Comparison of ENCODE assay signal across 18 cellular contexts in genomic region chr5:35855221-35855620, GRCh38. TPM values are rescaled to one million over a fixed set of nuclear protein-coding genes. Genes with fewer than 3 reads are reported as not detected.
DNase-seq lines count a peak whose midpoint lies in the region; ATAC-seq, FAIRE-seq and TF ChIP-seq lines count a peak whose summit lies in the region.
"Had no signal": no experiment of that assay in that cellular context is flagged by ENCODE, and none has a peak within 500 bp of the region (broad histone marks: within the 10 kb centered on the region; RNA-seq: fewer than 3 reads in every experiment).

No MANE protein-coding gene starts in this region.

- intact Hi-C loops in transverse colon (cut with DNase I; ENCODE audit: low total_unique reads): no loop called here
- intact Hi-C loops in HepG2 (cut with micrococcal nuclease; ENCODE audit: unreplicated experiment): no loop called here

- TF ChIP-seq EP300 in transverse colon (IDR thresholded peaks at IDR 0.05; ENCODE audit: low read depth) (no peak), HepG2 (IDR thresholded peaks at IDR 0.05; ENCODE audit: low read depth in 2 of 2, low read length in 2 of 2) (no peak), HepG2 (CRISPR knock-in tag; IDR thresholded peaks at IDR 0.05; ENCODE audit: borderline replicate concordance) (no peak)

- no peak for TF ChIP-seq POLR2A in transverse colon (IDR thresholded peaks at IDR 0.05)
- TF ChIP-seq POLR2A in HepG2 (IDR thresholded peaks at IDR 0.05; ENCODE audit: insufficient read depth in 1 of 2, low read depth in 2 of 2, low read length in 2 of 2): no peak

- no peak for FAIRE-seq in HepG2 (lab: Jason Lieb, UNC)
- FAIRE-seq: endometrium had no signal

- 64 to 65% methylated on average over 1 of the region's 1 CpG for WGBS in transverse colon (ENCODE audit: low coverage in 1 of 2), 2 donors
- WGBS in HepG2 (ENCODE audit: low lambda C conversion rate): 0% methylated on average over 1 of the region's 1 CpG

- no peaks in the 10 kb centered on the region for H3K9me3 Mint-ChIP-seq in activated T-cell treated with anti-CD3 and anti-CD28 coated beads, Interleukin-2, amount 50 U/mL, for 72 hours
- H3K9me3 Mint-ChIP-seq in T-cell: no peaks in the 10 kb centered on the region
- H3K9me3 Mint-ChIP-seq: activated B cell treated with CpG ODN at 0.5 μM for 24 hours had no signal

- no TSS peak for BruUV-seq in HepG2 (replicated peaks; lab: Mats Ljungman, UMichigan)

- POLR2A ChIA-PET in T-cell (lab: Charles Lee) (interaction anchor here (0.5 to 14.5 kb wide), 17 partner anchors 8 to 160 kb away, joined by 3 to 178 read pairs (median 10); no protein-coding TSS in a partner anchor), HepG2 (lab: Yijun Ruan, JAX) (no interaction called here)

- no peak overlapping the region for H3K4me3 ChIP-seq in transverse colon
- H3K4me3 ChIP-seq in HepG2 (replicated peaks in 1 of 3; ENCODE audit: insufficient read depth in 1 of 3, low read depth in 2 of 3, low read length in 3 of 3): no peak overlapping the region
- H3K4me3 ChIP-seq: cardiac muscle cell had no signal

- H3K4me1 ChIP-seq in transverse colon (peaks cover 0 to 10% (median 1%) of the 10 kb centered on the region in 4 donors), HepG2 (ENCODE audit: insufficient read depth, low read length) (no peaks in the 10 kb centered on the region)

- no peaks in the 10 kb centered on the region for H4K20me1 ChIP-seq in HepG2 (ENCODE audit: insufficient read depth, low read length)

- no peak for TF ChIP-seq RAD21 in HepG2 (CRISPR knock-in tag; IDR thresholded peaks at IDR 0.05)

- H3K27ac Mint-ChIP-seq in activated T-cell treated with anti-CD3 and anti-CD28 coated beads, Interleukin-2, amount 50 U/mL, for 72 hours: peak overlapping the region; percentile 89
- H3K27ac Mint-ChIP-seq in T-cell: peak overlapping the region; percentile 99 to 100

- no peak for ATAC-seq in activated T-cell treated with anti-CD3 and anti-CD28 coated beads, Interleukin-2, amount 50 U/mL, for 72 hours (replicated peaks in 1 of 2)
- no peak for ATAC-seq in T-cell (replicated peaks in 1 of 4)
- no peak for ATAC-seq in HG03097 (IDR thresholded peaks at IDR 0.05; ENCODE audit: low FRiP score, unreplicated experiment)
- ATAC-seq in HepG2: no peak

- no peaks in the 10 kb centered on the region for H3K79me2 ChIP-seq in HepG2 (ENCODE audit: insufficient read depth, low read length)

- no peaks in the 10 kb centered on the region for H3K36me3 ChIP-seq in transverse colon
- no peaks in the 10 kb centered on the region for H3K36me3 ChIP-seq in HepG2 (replicated peaks in 1 of 2; ENCODE audit: control insufficient read depth in 1 of 2, insufficient read depth in 2 of 2, low read length in 2 of 2)
- H3K36me3 ChIP-seq: cardiac muscle cell had no signal

- no peaks in the 10 kb centered on the region for H3K27me3 Mint-ChIP-seq in activated T-cell treated with anti-CD3 and anti-CD28 coated beads, Interleukin-2, amount 50 U/mL, for 72 hours (ENCODE audit: low read depth)
- H3K27me3 Mint-ChIP-seq in T-cell: no peaks in the 10 kb centered on the region

- peaks cover 95% of the 10 kb centered on the region for H3K4me1 Mint-ChIP-seq in activated T-cell treated with anti-CD3 and anti-CD28 coated beads, Interleukin-2, amount 50 U/mL, for 72 hours (ENCODE audit: low read depth)
- H3K4me1 Mint-ChIP-seq in T-cell: peaks cover 60 to 76% (median 70%) of the 10 kb centered on the region in 3 donors

- H2AFZ ChIP-seq in HepG2 (ENCODE audit: low read length): no peak overlapping the region

- H3K9me3 ChIP-seq in transverse colon (no peaks in the 10 kb centered on the region), HepG2 (ENCODE audit: low read length) (no peaks in the 10 kb centered on the region)

- TF ChIP-seq CTCF in transverse colon (IDR thresholded peaks at IDR 0.05) (no peak), HepG2 (CRISPR knock-in tag; IDR thresholded peaks at IDR 0.05) (no peak)

- DNase-seq in activated T-cell treated with anti-CD3 and anti-CD28 coated beads, Interleukin-2, amount 50 U/mL, for 72 hours: no peak
- DNase-seq in activated T-cell treated with anti-CD3 and anti-CD28 coated beads, Interleukin-2, amount 50 U/mL, for 48 hours: no peak
- peak in 1 of 34 experiments; percentile 39 for DNase-seq in T-cell
- DNase-seq in glomerular visceral epithelial cell (ENCODE audit: extremely low spot score): peak; percentile 67
- DNase-seq in transverse colon: no peak
- no peak for DNase-seq in HepG2 (ENCODE audit: low spot score)
- no peak for DNase-seq in pons (ENCODE audit: low spot score)
- DNase-seq: activated B cell treated with CpG ODN at 0.5 μM for 24 hours; DMS 273 treated with DMSO at 0.1 percent for 48 hours; foreskin fibroblast; H7; mammary epithelial cell; NCI-H1092; NCI-H345; stimulated activated CD4-positive, alpha-beta T cell treated with anti-CD3 and anti-CD28 coated beads, Interleukin-4, amount 100 ng/mL, for 24 hours had no signal

- H3K27ac ChIP-seq in transverse colon: peak overlapping the region; percentile 16 to 64 (median 38)
- H3K27ac ChIP-seq in HepG2 (ENCODE audit: extremely low read length, insufficient read depth, low read length): no peak overlapping the region
- H3K27ac ChIP-seq: cardiac muscle cell had no signal

- in situ Hi-C loops in transverse colon (cut with MboI; ENCODE audit: low pct_ligation_motif_present in 1 of 4, low pct_unique_long_range_greater_than_20kb in 1 of 4, low sequenced_read_pairs in 3 of 4): no loop called here
- in situ Hi-C loops in HepG2 (cut with HindIII; ENCODE audit: extremely low pct_ligation_motif_present, low pct_unique_long_range_greater_than_20kb): no loop called here

- H3K36me3 Mint-ChIP-seq in activated T-cell treated with anti-CD3 and anti-CD28 coated beads, Interleukin-2, amount 50 U/mL, for 72 hours (ENCODE audit: insufficient read depth in 2 of 2): peaks cover 10 to 38% of the 10 kb centered on the region in 2 donors
- peaks cover 34% of the 10 kb centered on the region for H3K36me3 Mint-ChIP-seq in T-cell

- peak overlapping the region; percentile 91 to 92 for H3K4me3 Mint-ChIP-seq in activated T-cell treated with anti-CD3 and anti-CD28 coated beads, Interleukin-2, amount 50 U/mL, for 72 hours
- peak overlapping the region; percentile 92 to 94 (median 92) for H3K4me3 Mint-ChIP-seq in T-cell
- H3K4me3 Mint-ChIP-seq: activated B cell treated with CpG ODN at 0.5 μM for 24 hours had no signal

- no peak overlapping the region for H3K4me2 ChIP-seq in HepG2 (ENCODE audit: low read depth, low read length)

- H3K9ac ChIP-seq in HepG2 (ENCODE audit: insufficient read depth, low read depth, low read length): no peak overlapping the region

- H3K27me3 ChIP-seq in transverse colon (no peaks in the 10 kb centered on the region), HepG2 (ENCODE audit: control insufficient read depth in 1 of 2, insufficient read depth in 2 of 2, low read length in 2 of 2) (no peaks in the 10 kb centered on the region)
- H3K27me3 ChIP-seq: cardiac muscle cell had no signal

- CTCF ChIA-PET in T-cell (lab: Charles Lee) (interaction anchor here in 1 of 2 donors (1.2 to 6.9 kb wide), 12 partner anchors 22 to 204 kb away, joined by 3 to 58 read pairs (median 6); no protein-coding TSS in a partner anchor), HepG2 (lab: Yijun Ruan, JAX; ENCODE audit: low intra/inter-chr PET ratio, low total read pairs) (no interaction called here)

TF ChIP-seq in HepG2, 621 proteins besides CTCF, POLR2A, EP300 and RAD21 (continues in another document):
- TF ChIP-seq ZBTB42 (CRISPR knock-in tag; IDR thresholded peaks at IDR 0.05): no peak

RNA-seq across cellular contexts. Expression of gene IL7R, which starts 1.5 kb away (rescaled TPM):
- total RNA-seq in activated T-cell treated with anti-CD3 and anti-CD28 coated beads, Interleukin-2, amount 50 U/mL, for 72 hours: 100 to 1,000 TPM; 102 to 143 TPM
- total RNA-seq in T-cell: 1,000 to 10,000 TPM in 1 of 5 donors, 100 to 1,000 TPM in 4; 691 to 1,106 (median 924) TPM
- total RNA-seq in transverse colon: 10 to 100 TPM in 2 of 4 donors, 1 to 10 TPM in 2; 3.2 to 54.8 (median 17.9) TPM
- total RNA-seq in HepG2 (2016; rRNA removed; fragmentation: Illumina TruSeq; extraction: Trizol): not detected in 2 replicates
- total RNA-seq in HepG2 (2016; cell fraction: cytosol; rRNA removed; fragmentation: Illumina TruSeq; extraction: Trizol; ENCODE audit: low read depth): not detected in 2 replicates
- not detected in 2 replicates for total RNA-seq in HepG2 (2016; cell fraction: insoluble cytoplasmic fraction; rRNA removed; fragmentation: Illumina TruSeq; extraction: Trizol)
- total RNA-seq in HepG2 (2016; cell fraction: membrane; rRNA removed; fragmentation: Illumina TruSeq; extraction: Trizol): not detected in 2 replicates
- total RNA-seq in HepG2 (2016; cell fraction: nucleus; rRNA removed; fragmentation: Illumina TruSeq; extraction: Trizol): not detected in 2 replicates
- polyA plus RNA-seq in HepG2 (2011; rRNA removed): not detected in 2 replicates
- polyA plus RNA-seq in HepG2 (2011; cell fraction: cytosol; rRNA removed): not detected in 2 replicates
- not detected in 2 replicates for polyA plus RNA-seq in HepG2 (2011; cell fraction: nucleus; rRNA removed)
- not detected in 2 replicates for polyA plus RNA-seq in HepG2 (2012)
- not detected in 2 replicates for polyA plus RNA-seq in HepG2 (2016; cell fraction: cytosol; fragmentation: Illumina TruSeq; extraction: Trizol; ENCODE audit: low read depth)
- polyA plus RNA-seq in HepG2 (2016; cell fraction: insoluble cytoplasmic fraction; fragmentation: Illumina TruSeq; extraction: Trizol; ENCODE audit: low read depth): not detected in 2 replicates
- polyA plus RNA-seq in HepG2 (2016; cell fraction: membrane; fragmentation: Illumina TruSeq; extraction: Trizol; ENCODE audit: low read depth): not detected in 2 replicates
- not detected in 2 replicates for polyA plus RNA-seq in HepG2 (2016; cell fraction: nucleus; fragmentation: Illumina TruSeq; extraction: Trizol; ENCODE audit: insufficient read depth, low read depth)
- 3.3 TPM in 1 of 2 replicates, not detected in the other for polyA minus RNA-seq in HepG2 (2011; rRNA and poly(A)+ RNA removed; ENCODE audit: low replicate concordance)
- polyA minus RNA-seq in HepG2 (2011; cell fraction: cytosol; rRNA and poly(A)+ RNA removed): not detected in 2 replicates
- not detected in 2 replicates for polyA minus RNA-seq in HepG2 (2011; cell fraction: nucleus; rRNA and poly(A)+ RNA removed)
- total RNA-seq: cardiac muscle cell, H7 had no signal
- polyA plus RNA-seq: cardiac muscle cell had no signal

Comparison
In these comparisons a context has a peak if more than half of its experiments do, and no peak if none do; other contexts are left out.
1. RNA of gene IL7R, which starts 1.5 kb away (total RNA-seq): 691 to 1,106 TPM in T-cell; 102 to 143 TPM in activated T-cell treated with anti-CD3 and anti-CD28 coated beads, Interleukin-2, amount 50 U/mL, for 72 hours, 3.2 to 54.8 TPM in transverse colon and not detected in HepG2; every median in the first group is over 4 times any median in the second.